8 cellular contexts compared by ENCODE assay signal in genomic region chr22:28442264-28442950, GRCh38.
DNase-seq lines count a peak whose midpoint lies in the region; ATAC-seq, FAIRE-seq and TF ChIP-seq lines count a peak whose summit lies in the region.

No MANE protein-coding gene starts in this region.

- WGBS in suprapubic skin, result 3% methylated on average over 8 of the region's 31 CpGs

- H3K27me3 Mint-ChIP-seq in activated naive CD8-positive, alpha-beta T cell treated with anti-CD3 and anti-CD28 coated beads, Interleukin-2, amount 10 ng/mL, durations not matched to agents 7 days and 5 days, result peaks cover 17% of the 10 kb centered on the region

- no peaks in the 10 kb centered on the region for H3K9me3 ChIP-seq in suprapubic skin

- H3K4me3 Mint-ChIP-seq in activated naive CD8-positive, alpha-beta T cell treated with anti-CD3 and anti-CD28 coated beads, Interleukin-2, amount 10 ng/mL, durations not matched to agents 7 days and 5 days, result peak overlapping the region; percentile 88

- H3K36me3 ChIP-seq in suprapubic skin, result no peaks in the 10 kb centered on the region

- no peaks in the 10 kb centered on the region for H3K9me3 Mint-ChIP-seq in activated naive CD8-positive, alpha-beta T cell treated with anti-CD3 and anti-CD28 coated beads, Interleukin-2, amount 10 ng/mL, durations not matched to agents 7 days and 5 days

- H3K27ac ChIP-seq in suprapubic skin, result peak overlapping the region; percentile 79

- TF ChIP-seq CTCF in AG09309 (IDR thresholded peaks at IDR 0.05; ENCODE audit: control insufficient read depth, insufficient read depth, low read depth, low read length, missing control alignments), result peak; percentile 80
- peak; percentile 20 to 55 for TF ChIP-seq CTCF in suprapubic skin (IDR thresholded peaks at IDR 0.05)

- peaks cover 29% of the 10 kb centered on the region for H3K4me1 ChIP-seq in suprapubic skin

- H3K36me3 Mint-ChIP-seq in activated naive CD8-positive, alpha-beta T cell treated with anti-CD3 and anti-CD28 coated beads, Interleukin-2, amount 10 ng/mL, durations not matched to agents 7 days and 5 days, result no peaks in the 10 kb centered on the region

- H3K27me3 ChIP-seq in suprapubic skin, result no peaks in the 10 kb centered on the region

- DNase-seq in AG09309 (ENCODE audit: low read depth), result no peak
- peak; percentile 39 for DNase-seq in H54 (ENCODE audit: insufficient read length, low spot score)
- peak; percentile 86 for DNase-seq in activated naive CD8-positive, alpha-beta T cell treated with anti-CD3 and anti-CD28 coated beads, Interleukin-2, amount 10 ng/mL, durations not matched to agents 7 days and 5 days
- DNase-seq in Right ventricle myocardium inferior (ENCODE audit: missing footprints), result peak; percentile 88
- peak; percentile 60 for DNase-seq in occipital lobe (lab: John Stamatoyannopoulos, UW)
- peak; percentile 70 to 83 for DNase-seq in suprapubic skin (ENCODE audit: low spot score in 2 of 2)
- DNase-seq in NCI-H1105 (lab: John Stamatoyannopoulos, UW), result no peak

- intact Hi-C loops in Right ventricle myocardium inferior (cut with DNase I), result loop anchor here (2.0 to 10.0 kb wide), 7 partner anchors 145 to 420 kb away; no protein-coding TSS in a partner anchor

- TF ChIP-seq POLR2A in H54 (IDR thresholded peaks at IDR 0.05; ENCODE audit: low read depth, low read length) (no peak), suprapubic skin (IDR thresholded peaks at IDR 0.05) (no peak)

- H3K4me3 ChIP-seq in AG09309 (ENCODE audit: control insufficient read depth, low read depth, low read length) (peak overlapping the region; percentile 59), suprapubic skin (peak overlapping the region; percentile 66)

- POLR2A ChIA-PET in activated naive CD8-positive, alpha-beta T cell treated with anti-CD3 and anti-CD28 coated beads, Interleukin-2, amount 10 ng/mL, durations not matched to agents 7 days and 5 days (lab: Charles Lee), result interaction anchor here (0.6 to 2.0 kb wide), 3 partner anchors 69 to 422 kb away, joined by 3 to 7 read pairs (median 4); no protein-coding TSS in a partner anchor

- no peak for FAIRE-seq in H54 (lab: Jason Lieb, UNC)

- H3K4me1 Mint-ChIP-seq in activated naive CD8-positive, alpha-beta T cell treated with anti-CD3 and anti-CD28 coated beads, Interleukin-2, amount 10 ng/mL, durations not matched to agents 7 days and 5 days, result peaks cover 15% of the 10 kb centered on the region

- ATAC-seq in SK-N-SH treated with all-trans-retinoic acid at 6 μM for 48 hours, result peak; percentile 91
- peak; percentile 95 for ATAC-seq in activated naive CD8-positive, alpha-beta T cell treated with anti-CD3 and anti-CD28 coated beads, Interleukin-2, amount 10 ng/mL, durations not matched to agents 7 days and 5 days (ENCODE audit: low read depth)
- peak; percentile 92 for ATAC-seq in Right ventricle myocardium inferior

- H3K27ac Mint-ChIP-seq in activated naive CD8-positive, alpha-beta T cell treated with anti-CD3 and anti-CD28 coated beads, Interleukin-2, amount 10 ng/mL, durations not matched to agents 7 days and 5 days, result peak overlapping the region; percentile 81

- TF ChIP-seq EP300 in suprapubic skin (IDR thresholded peaks at IDR 0.05), result no peak

TF ChIP-seq in SK-N-SH treated with all-trans-retinoic acid at 6 μM for 48 hours, 23 proteins besides CTCF, POLR2A, EP300 and RAD21:
- TF ChIP-seq ISL1 (CRISPR knock-in tag; IDR thresholded peaks at IDR 0.05), result no peak
- no peak for TF ChIP-seq PPARA (CRISPR knock-in tag; IDR thresholded peaks at IDR 0.05; ENCODE audit: borderline replicate concordance)
- TF ChIP-seq ARNTL (CRISPR knock-in tag; IDR thresholded peaks at IDR 0.05; ENCODE audit: borderline replicate concordance, low read depth), result no peak
- TF ChIP-seq ESRRG (CRISPR knock-in tag; IDR thresholded peaks at IDR 0.05), result no peak
- TF ChIP-seq SNAI2 (CRISPR knock-in tag; IDR thresholded peaks at IDR 0.05), result no peak
- no peak for TF ChIP-seq CSDC2 (CRISPR knock-in tag; IDR thresholded peaks at IDR 0.05)
- 0 out of 2 replicates have a peak, but pooled peaks have one; percentile 20 for TF ChIP-seq TCF4 (CRISPR knock-in tag; IDR thresholded peaks at IDR 0.05; ENCODE audit: borderline replicate concordance)
- no peak for TF ChIP-seq OSR1 (CRISPR knock-in tag; IDR thresholded peaks at IDR 0.05)
- TF ChIP-seq ZFP3 (CRISPR knock-in tag; IDR thresholded peaks at IDR 0.05), result no peak
- TF ChIP-seq ZFP30 (CRISPR knock-in tag; IDR thresholded peaks at IDR 0.05), result no peak
- TF ChIP-seq POU6F1 (CRISPR knock-in tag; IDR thresholded peaks at IDR 0.05; ENCODE audit: borderline replicate concordance, low read depth), result 0 out of 2 replicates have a peak, but pooled peaks have one; percentile 41
- 0 out of 2 replicates have a peak, but pooled peaks have one; percentile 38 for TF ChIP-seq TSHZ2 (CRISPR knock-in tag; IDR thresholded peaks at IDR 0.05)
- no peak for TF ChIP-seq RARB (CRISPR knock-in tag; IDR thresholded peaks at IDR 0.05)
- no peak for TF ChIP-seq ZNF565 (CRISPR knock-in tag; conservative IDR thresholded peaks at IDR 0.05; ENCODE audit: low read depth)

Comparison
In these comparisons a context has a peak if more than half of its experiments do, and no peak if none do; other contexts are left out.
1. DNase-seq: peak in H54 (single experiment), activated naive CD8-positive, alpha-beta T cell treated with anti-CD3 and anti-CD28 coated beads, Interleukin-2, amount 10 ng/mL, durations not matched to agents 7 days and 5 days (single experiment), Right ventricle myocardium inferior (single experiment), occipital lobe (single experiment) and suprapubic skin (2 of 2); none in AG09309 (single experiment) and NCI-H1105 (single experiment).
2. Peak in every context shown above with its lines, with median percentiles within 50 percentile points of each other: ATAC-seq.